ENCODE assay signal across 1 cellular context in genomic region chr16:29290631-29291247, GRCh38.
TF ChIP-seq lines count a peak whose summit lies in the region.

No MANE protein-coding gene starts in this region.

TF ChIP-seq in H1, 55 proteins besides CTCF, POLR2A, EP300 and RAD21:
- TF ChIP-seq GTF2F1 (IDR thresholded peaks at IDR 0.05; ENCODE audit: borderline replicate concordance, low read depth, low read length) (no peak), TAF1 (IDR thresholded peaks at IDR 0.05; ENCODE audit: low read depth, low read length) (no peak), SIN3A (conservative IDR thresholded peaks at IDR 0.05 in 1 of 2, IDR thresholded peaks at IDR 0.05 in 1 of 2; ENCODE audit: low read depth in 1 of 2, low read length in 2 of 2) (no peak), E2F6 (IDR thresholded peaks at IDR 0.05) (no peak), SRF (IDR thresholded peaks at IDR 0.05; ENCODE audit: low read depth, low read length) (no peak), RBBP5 (IDR thresholded peaks at IDR 0.05; ENCODE audit: borderline replicate concordance, low read depth, low read length) (no peak), KDM5A (IDR thresholded peaks at IDR 0.05; ENCODE audit: low read length) (no peak), BCL11A (IDR thresholded peaks at IDR 0.05; ENCODE audit: low read depth in 2 of 2, low read length in 2 of 2) (no peak), KDM4A (IDR thresholded peaks at IDR 0.05; ENCODE audit: low read depth, low read length, severe bottlenecking) (no peak), ATF2 (IDR thresholded peaks at IDR 0.05; ENCODE audit: low read length) (no peak), EZH2 (IDR thresholded peaks at IDR 0.05; ENCODE audit: low read depth, low read length, severe bottlenecking) (no peak), JUND (IDR thresholded peaks at IDR 0.05; ENCODE audit: low read length) (no peak)
- TF ChIP-seq, protein P1, sequence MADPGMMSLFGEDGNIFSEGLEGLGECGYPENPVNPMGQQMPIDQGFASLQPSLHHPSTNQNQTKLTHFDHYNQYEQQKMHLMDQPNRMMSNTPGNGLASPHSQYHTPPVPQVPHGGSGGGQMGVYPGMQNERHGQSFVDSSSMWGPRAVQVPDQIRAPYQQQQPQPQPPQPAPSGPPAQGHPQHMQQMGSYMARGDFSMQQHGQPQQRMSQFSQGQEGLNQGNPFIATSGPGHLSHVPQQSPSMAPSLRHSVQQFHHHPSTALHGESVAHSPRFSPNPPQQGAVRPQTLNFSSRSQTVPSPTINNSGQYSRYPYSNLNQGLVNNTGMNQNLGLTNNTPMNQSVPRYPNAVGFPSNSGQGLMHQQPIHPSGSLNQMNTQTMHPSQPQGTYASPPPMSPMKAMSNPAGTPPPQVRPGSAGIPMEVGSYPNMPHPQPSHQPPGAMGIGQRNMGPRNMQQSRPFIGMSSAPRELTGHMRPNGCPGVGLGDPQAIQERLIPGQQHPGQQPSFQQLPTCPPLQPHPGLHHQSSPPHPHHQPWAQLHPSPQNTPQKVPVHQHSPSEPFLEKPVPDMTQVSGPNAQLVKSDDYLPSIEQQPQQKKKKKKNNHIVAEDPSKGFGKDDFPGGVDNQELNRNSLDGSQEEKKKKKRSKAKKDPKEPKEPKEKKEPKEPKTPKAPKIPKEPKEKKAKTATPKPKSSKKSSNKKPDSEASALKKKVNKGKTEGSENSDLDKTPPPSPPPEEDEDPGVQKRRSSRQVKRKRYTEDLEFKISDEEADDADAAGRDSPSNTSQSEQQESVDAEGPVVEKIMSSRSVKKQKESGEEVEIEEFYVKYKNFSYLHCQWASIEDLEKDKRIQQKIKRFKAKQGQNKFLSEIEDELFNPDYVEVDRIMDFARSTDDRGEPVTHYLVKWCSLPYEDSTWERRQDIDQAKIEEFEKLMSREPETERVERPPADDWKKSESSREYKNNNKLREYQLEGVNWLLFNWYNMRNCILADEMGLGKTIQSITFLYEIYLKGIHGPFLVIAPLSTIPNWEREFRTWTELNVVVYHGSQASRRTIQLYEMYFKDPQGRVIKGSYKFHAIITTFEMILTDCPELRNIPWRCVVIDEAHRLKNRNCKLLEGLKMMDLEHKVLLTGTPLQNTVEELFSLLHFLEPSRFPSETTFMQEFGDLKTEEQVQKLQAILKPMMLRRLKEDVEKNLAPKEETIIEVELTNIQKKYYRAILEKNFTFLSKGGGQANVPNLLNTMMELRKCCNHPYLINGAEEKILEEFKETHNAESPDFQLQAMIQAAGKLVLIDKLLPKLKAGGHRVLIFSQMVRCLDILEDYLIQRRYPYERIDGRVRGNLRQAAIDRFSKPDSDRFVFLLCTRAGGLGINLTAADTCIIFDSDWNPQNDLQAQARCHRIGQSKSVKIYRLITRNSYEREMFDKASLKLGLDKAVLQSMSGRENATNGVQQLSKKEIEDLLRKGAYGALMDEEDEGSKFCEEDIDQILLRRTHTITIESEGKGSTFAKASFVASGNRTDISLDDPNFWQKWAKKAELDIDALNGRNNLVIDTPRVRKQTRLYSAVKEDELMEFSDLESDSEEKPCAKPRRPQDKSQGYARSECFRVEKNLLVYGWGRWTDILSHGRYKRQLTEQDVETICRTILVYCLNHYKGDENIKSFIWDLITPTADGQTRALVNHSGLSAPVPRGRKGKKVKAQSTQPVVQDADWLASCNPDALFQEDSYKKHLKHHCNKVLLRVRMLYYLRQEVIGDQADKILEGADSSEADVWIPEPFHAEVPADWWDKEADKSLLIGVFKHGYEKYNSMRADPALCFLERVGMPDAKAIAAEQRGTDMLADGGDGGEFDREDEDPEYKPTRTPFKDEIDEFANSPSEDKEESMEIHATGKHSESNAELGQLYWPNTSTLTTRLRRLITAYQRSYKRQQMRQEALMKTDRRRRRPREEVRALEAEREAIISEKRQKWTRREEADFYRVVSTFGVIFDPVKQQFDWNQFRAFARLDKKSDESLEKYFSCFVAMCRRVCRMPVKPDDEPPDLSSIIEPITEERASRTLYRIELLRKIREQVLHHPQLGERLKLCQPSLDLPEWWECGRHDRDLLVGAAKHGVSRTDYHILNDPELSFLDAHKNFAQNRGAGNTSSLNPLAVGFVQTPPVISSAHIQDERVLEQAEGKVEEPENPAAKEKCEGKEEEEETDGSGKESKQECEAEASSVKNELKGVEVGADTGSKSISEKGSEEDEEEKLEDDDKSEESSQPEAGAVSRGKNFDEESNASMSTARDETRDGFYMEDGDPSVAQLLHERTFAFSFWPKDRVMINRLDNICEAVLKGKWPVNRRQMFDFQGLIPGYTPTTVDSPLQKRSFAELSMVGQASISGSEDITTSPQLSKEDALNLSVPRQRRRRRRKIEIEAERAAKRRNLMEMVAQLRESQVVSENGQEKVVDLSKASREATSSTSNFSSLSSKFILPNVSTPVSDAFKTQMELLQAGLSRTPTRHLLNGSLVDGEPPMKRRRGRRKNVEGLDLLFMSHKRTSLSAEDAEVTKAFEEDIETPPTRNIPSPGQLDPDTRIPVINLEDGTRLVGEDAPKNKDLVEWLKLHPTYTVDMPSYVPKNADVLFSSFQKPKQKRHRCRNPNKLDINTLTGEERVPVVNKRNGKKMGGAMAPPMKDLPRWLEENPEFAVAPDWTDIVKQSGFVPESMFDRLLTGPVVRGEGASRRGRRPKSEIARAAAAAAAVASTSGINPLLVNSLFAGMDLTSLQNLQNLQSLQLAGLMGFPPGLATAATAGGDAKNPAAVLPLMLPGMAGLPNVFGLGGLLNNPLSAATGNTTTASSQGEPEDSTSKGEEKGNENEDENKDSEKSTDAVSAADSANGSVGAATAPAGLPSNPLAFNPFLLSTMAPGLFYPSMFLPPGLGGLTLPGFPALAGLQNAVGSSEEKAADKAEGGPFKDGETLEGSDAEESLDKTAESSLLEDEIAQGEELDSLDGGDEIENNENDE (IDR thresholded peaks at IDR 0.05; ENCODE audit: insufficient replicate concordance, low read length): no peak
- TF ChIP-seq, protein P2, sequence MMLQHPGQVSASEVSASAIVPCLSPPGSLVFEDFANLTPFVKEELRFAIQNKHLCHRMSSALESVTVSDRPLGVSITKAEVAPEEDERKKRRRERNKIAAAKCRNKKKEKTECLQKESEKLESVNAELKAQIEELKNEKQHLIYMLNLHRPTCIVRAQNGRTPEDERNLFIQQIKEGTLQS (IDR thresholded peaks at IDR 0.05; ENCODE audit: insufficient read depth, low read depth, low read length): no peak
